Comparison of ENCODE assay signal across 8 cellular contexts in genomic region chr6:30344868-30345671, GRCh38. TPM values are rescaled to one million over a fixed set of nuclear protein-coding genes. Genes with fewer than 3 reads are reported as not detected.
DNase-seq lines count a peak whose midpoint lies in the region; ATAC-seq, FAIRE-seq and TF ChIP-seq lines count a peak whose summit lies in the region.

Gene RPP21, plus strand, starts transcription at chr6:30345156. Its CDS starts 16 bp downstream, at chr6:30345172.

- TF ChIP-seq CTCF in adrenal gland (IDR thresholded peaks at IDR 0.05) = peak in 1 of 6 experiments; percentile 2
- TF ChIP-seq CTCF in heart right ventricle (IDR thresholded peaks at IDR 0.05) = peak in 1 of 9 donors; percentile 6
- TF ChIP-seq CTCF in progenitor cell of endocrine pancreas (IDR thresholded peaks at IDR 0.05; ENCODE audit: unreplicated experiment) = no peak
- TF ChIP-seq CTCF in upper lobe of left lung (IDR thresholded peaks at IDR 0.05) = no peak

- H3K4me3 Mint-ChIP-seq in progenitor cell of endocrine pancreas (ENCODE audit: low read depth) = peak within 1 kb of the TSS; percentile 88

- FAIRE-seq in GM12892 (lab: Jason Lieb, UNC) = peak; percentile 79

- TF ChIP-seq POLR2A in GM12892 (IDR thresholded peaks at IDR 0.05; ENCODE audit: low read depth, low read length) (peak; percentile 94), adrenal gland (IDR thresholded peaks at IDR 0.05) (peak; percentile 72 to 81), upper lobe of left lung (IDR thresholded peaks at IDR 0.05) (peak in 3 of 4 donors; percentile 45 to 90 (median 71))

- DNase-seq in GM12892 (ENCODE audit: insufficient read length) (peak; percentile 96), NCI-H1436 treated with DMSO at 0.1 percent for 48 hours (lab: John Stamatoyannopoulos, UW) (peak; percentile 11), adrenal gland (peak; percentile 80 to 92 (median 85)), heart right ventricle (peak; percentile 85 to 86), progenitor cell of endocrine pancreas (ENCODE audit: low spot score, unreplicated experiment) (peak; percentile 77), upper lobe of left lung (peak; percentile 91 to 97)

- peaks cover 8% of the 10 kb centered on the region for H3K36me3 Mint-ChIP-seq in progenitor cell of endocrine pancreas (ENCODE audit: insufficient read depth)

- H3K27me3 Mint-ChIP-seq in progenitor cell of endocrine pancreas = no peaks in the 10 kb centered on the region

- H3K9me3 ChIP-seq in adrenal gland (replicated peaks in 1 of 3) (no peaks in the 10 kb centered on the region), heart right ventricle (no peaks in the 10 kb centered on the region), upper lobe of left lung (no peaks in the 10 kb centered on the region)

- ATAC-seq in HG02840 (IDR thresholded peaks at IDR 0.05; ENCODE audit: low FRiP score, unreplicated experiment) (peak; percentile 81), heart right ventricle (peak; percentile 98 to 99 (median 99)), upper lobe of left lung (ENCODE audit: low FRiP score in 2 of 2) (peak; percentile 97 to 99)

- no peak for TF ChIP-seq EP300 in upper lobe of left lung (IDR thresholded peaks at IDR 0.05)

- H3K27ac ChIP-seq in adrenal gland = peak within 1 kb of the TSS in 4 of 5 donors; percentile 74 to 94 (median 84)
- peak within 1 kb of the TSS; percentile 70 to 92 (median 88) for H3K27ac ChIP-seq in heart right ventricle
- peak within 1 kb of the TSS; percentile 82 to 91 (median 88) for H3K27ac ChIP-seq in upper lobe of left lung

- H3K4me3 ChIP-seq in adrenal gland = peak within 1 kb of the TSS; percentile 45 to 79 (median 61)
- peak within 1 kb of the TSS; percentile 56 to 95 (median 86) for H3K4me3 ChIP-seq in heart right ventricle
- peak within 1 kb of the TSS; percentile 62 to 92 (median 75) for H3K4me3 ChIP-seq in upper lobe of left lung

- H3K4me1 Mint-ChIP-seq in progenitor cell of endocrine pancreas (ENCODE audit: low read depth) = peaks cover 6% of the 10 kb centered on the region

- H3K36me3 ChIP-seq in adrenal gland (replicated peaks in 1 of 2) (peaks cover 0 to 28% of the 10 kb centered on the region in 2 donors), heart right ventricle (peaks cover 0 to 63% (median 11%) of the 10 kb centered on the region in 9 donors), upper lobe of left lung (peaks cover 7 to 37% (median 29%) of the 10 kb centered on the region in 4 donors)

- H3K4me1 ChIP-seq in adrenal gland (replicated peaks in 1 of 2) (peaks cover 0 to 17% of the 10 kb centered on the region in 2 donors), heart right ventricle (peaks cover 0 to 16% (median 10%) of the 10 kb centered on the region in 9 donors), upper lobe of left lung (peaks cover 4 to 10% (median 7%) of the 10 kb centered on the region in 4 donors)

- peak within 1 kb of the TSS; percentile 93 for H3K27ac Mint-ChIP-seq in progenitor cell of endocrine pancreas

- no peaks in the 10 kb centered on the region for H3K27me3 ChIP-seq in adrenal gland
- peaks cover 0 to 1% (median 0%) of the 10 kb centered on the region in 7 donors for H3K27me3 ChIP-seq in heart right ventricle
- no peaks in the 10 kb centered on the region for H3K27me3 ChIP-seq in upper lobe of left lung

- no peaks in the 10 kb centered on the region for H3K9me3 Mint-ChIP-seq in progenitor cell of endocrine pancreas (ENCODE audit: low read depth)

- intact Hi-C loops in T-helper 1 cell treated with Interleukin-12 subunit alpha and Interleukin-12 subunit beta and Interleukin-4 antibody, amounts not matched to agents 30 ng/mL and 1 ng/mL, for 36 hours (cut with micrococcal nuclease) = loop anchor here (1.0 kb wide), 6 partner anchors 12 to 563 kb away; partner anchors contain the start of genes GTF2H4 and PPP1R11
- intact Hi-C loops in adrenal gland (cut with DNase I) (no loop called here), heart right ventricle (cut with DNase I) (no loop called here)

- WGBS in adrenal gland, 4 donors = 2 to 5% (median 2%) methylated on average over 23 to 64 of the region's 64 CpGs
- WGBS in heart right ventricle, 2 donors = 2 to 3% methylated on average over 64 of the region's 64 CpGs
- WGBS in upper lobe of left lung, 2 donors = 7 to 14% methylated on average over 10 to 21 of the region's 64 CpGs

RNA-seq across cellular contexts. Expression of gene RPP21, which starts in this region (rescaled TPM):
- polyA plus RNA-seq in GM12892 (2012; ENCODE audit: missing spikeins) = 30.1 TPM
- total RNA-seq in T-helper 1 cell treated with Interleukin-12 subunit alpha and Interleukin-12 subunit beta and Interleukin-4 antibody, amounts not matched to agents 30 ng/mL and 1 ng/mL, for 36 hours = 36.7 and 41.1 TPM in 2 replicates
- total RNA-seq in adrenal gland = 100 to 1,000 TPM in 2 of 8 donors, 10 to 100 TPM in 6; 32.1 to 110 (median 59.7) TPM
- polyA plus RNA-seq in adrenal gland = 100 to 1,000 TPM in 2 of 3 donors, 10 to 100 TPM in 1; 24.2 to 223 (median 210) TPM
- total RNA-seq in heart right ventricle = 10 to 100 TPM; 16.2 to 29.1 (median 23.8) TPM
- 100 to 1,000 TPM in 1 of 2 donors, 10 to 100 TPM in 1; 96.6 to 113 TPM for polyA plus RNA-seq in heart right ventricle
- 53.7 and 59.4 TPM in 2 replicates for total RNA-seq in progenitor cell of endocrine pancreas
- 10 to 100 TPM; 34.6 to 72.4 (median 45.5) TPM for total RNA-seq in upper lobe of left lung

Comparison
In these comparisons a context has a peak if more than half of its experiments do, and no peak if none do; other contexts are left out.
1. Peak in every context shown above with its lines: DNase-seq, ATAC-seq, H3K4me3 ChIP-seq and H3K27ac ChIP-seq.
2. DNase-seq: peak in every context shown above with its lines; median percentile 96 in GM12892; 94 in upper lobe of left lung; 86 in heart right ventricle; 85 in adrenal gland; 77 in progenitor cell of endocrine pancreas; 11 in NCI-H1436 treated with DMSO at 0.1 percent for 48 hours.